In the genomic region with DNA sequence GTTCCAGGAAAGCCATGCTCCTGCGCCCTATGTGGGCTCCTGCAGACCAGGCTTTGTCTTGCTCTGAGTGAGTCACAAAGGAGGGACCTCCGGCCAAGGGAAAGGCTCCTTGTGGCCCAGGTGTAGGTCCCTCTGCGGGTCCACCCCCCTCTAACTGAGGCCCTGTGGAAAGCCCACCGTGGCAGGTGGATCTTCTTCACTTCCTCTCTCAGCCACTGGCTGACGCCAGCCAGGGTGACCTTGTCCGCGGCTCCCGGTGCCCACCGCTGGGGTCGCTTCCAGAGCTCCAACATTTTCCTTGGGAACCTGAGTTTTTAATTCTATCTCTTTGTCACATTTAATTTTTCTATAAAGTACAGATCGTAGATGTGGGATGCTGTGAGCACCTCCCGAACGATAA, we compare ENCODE assay signal across 34 cellular contexts. TPM values are rescaled to one million over a fixed set of nuclear protein-coding genes. Genes with fewer than 3 reads are reported as not detected.
"Had no signal": no experiment of that assay in that cellular context is flagged by ENCODE, and none has a peak within 500 bp of the region (broad histone marks: within the 10 kb centered on the region; RNA-seq: fewer than 3 reads in every experiment).

No MANE protein-coding gene starts in this region.

- H3K27ac Mint-ChIP-seq: activated CD4-positive, alpha-beta memory T cell treated with anti-CD3 and anti-CD28 coated beads for 36 hours; activated CD4-positive, alpha-beta T cell treated with anti-CD3 and anti-CD28 coated beads for 36 hours; activated CD4-positive, alpha-beta T cell treated with anti-CD3 and anti-CD28 coated beads, Interleukin-2, amount 10 ng/mL, durations not matched to agents 24 days and 14 days; activated CD8-positive, alpha-beta memory T cell treated with anti-CD3 and anti-CD28 coated beads, Interleukin-2, amount 10 ng/mL, durations not matched to agents 7 days and 5 days; activated CD8-positive, alpha-beta T cell treated with anti-CD3 and anti-CD28 coated beads, Interleukin-2, amount 10 ng/mL, durations not matched to agents 7 days and 5 days; activated naive CD4-positive, alpha-beta T cell treated with anti-CD3 and anti-CD28 coated beads, Interleukin-2, amount 10 ng/mL, durations not matched to agents 7 days and 5 days; activated naive CD4-positive, alpha-beta T cell treated with anti-CD3 and anti-CD28 coated beads, Interleukin-2, amount 50 U/mL, for 72 hours; activated naive CD8-positive, alpha-beta T cell treated with anti-CD3 and anti-CD28 coated beads, Interleukin-2, amount 10 ng/mL, durations not matched to agents 7 days and 5 days; activated T-helper 17 cell treated with anti-CD3 and anti-CD28 coated beads, Interleukin-2, amount 50 U/mL, for 72 hours; brain; T-cell; T-helper 1 cell treated with Interleukin-12 subunit alpha and Interleukin-12 subunit beta and Interleukin-4 antibody, amounts not matched to agents 30 μg/mL and 1 μg/mL, for 36 hours had no signal

- H3K4me3 ChIP-seq: ascending aorta, breast epithelium, cardiac muscle cell, colonic mucosa, heart left ventricle had no signal

- H3K36me3 ChIP-seq: ascending aorta, breast epithelium, cardiac muscle cell, colonic mucosa, heart left ventricle had no signal

- H3K27ac ChIP-seq: ascending aorta, breast epithelium, cardiac muscle cell, colonic mucosa, epithelial cell of prostate, heart left ventricle had no signal

- H3K9me3 ChIP-seq: ascending aorta, breast epithelium, colonic mucosa, heart left ventricle had no signal

- H3K9me3 Mint-ChIP-seq: activated CD4-positive, alpha-beta memory T cell treated with anti-CD3 and anti-CD28 coated beads for 36 hours; activated CD4-positive, alpha-beta T cell treated with anti-CD3 and anti-CD28 coated beads, Interleukin-2, amount 10 ng/mL, durations not matched to agents 24 days and 14 days; activated naive CD4-positive, alpha-beta T cell treated with anti-CD3 and anti-CD28 coated beads, Interleukin-2, amount 10 ng/mL, durations not matched to agents 7 days and 5 days; activated naive CD4-positive, alpha-beta T cell treated with anti-CD3 and anti-CD28 coated beads, Interleukin-2, amount 50 U/mL, for 72 hours; activated naive CD8-positive, alpha-beta T cell treated with anti-CD3 and anti-CD28 coated beads, Interleukin-2, amount 10 ng/mL, durations not matched to agents 7 days and 5 days; activated T-helper 17 cell treated with anti-CD3 and anti-CD28 coated beads, Interleukin-2, amount 50 U/mL, for 72 hours; brain; T-cell; T-helper 1 cell treated with Interleukin-12 subunit alpha and Interleukin-12 subunit beta and Interleukin-4 antibody, amounts not matched to agents 30 μg/mL and 1 μg/mL, for 36 hours had no signal

- H3K27me3 ChIP-seq: ascending aorta, breast epithelium, cardiac muscle cell, colonic mucosa, heart left ventricle had no signal

- H3K27me3 Mint-ChIP-seq: activated CD4-positive, alpha-beta memory T cell treated with anti-CD3 and anti-CD28 coated beads for 36 hours; activated CD4-positive, alpha-beta T cell treated with anti-CD3 and anti-CD28 coated beads for 36 hours; activated CD4-positive, alpha-beta T cell treated with anti-CD3 and anti-CD28 coated beads, Interleukin-2, amount 10 ng/mL, durations not matched to agents 24 days and 14 days; activated CD8-positive, alpha-beta memory T cell treated with anti-CD3 and anti-CD28 coated beads, Interleukin-2, amount 10 ng/mL, durations not matched to agents 7 days and 5 days; activated naive CD4-positive, alpha-beta T cell treated with anti-CD3 and anti-CD28 coated beads, Interleukin-2, amount 10 ng/mL, durations not matched to agents 7 days and 5 days; activated naive CD8-positive, alpha-beta T cell treated with anti-CD3 and anti-CD28 coated beads, Interleukin-2, amount 10 ng/mL, durations not matched to agents 7 days and 5 days; T-cell had no signal

- H3K4me1 Mint-ChIP-seq: activated CD4-positive, alpha-beta T cell treated with anti-CD3 and anti-CD28 coated beads for 36 hours; activated CD4-positive, alpha-beta T cell treated with anti-CD3 and anti-CD28 coated beads, Interleukin-2, amount 10 ng/mL, durations not matched to agents 24 days and 14 days; activated CD8-positive, alpha-beta memory T cell treated with anti-CD3 and anti-CD28 coated beads, Interleukin-2, amount 10 ng/mL, durations not matched to agents 7 days and 5 days; activated naive CD4-positive, alpha-beta T cell treated with anti-CD3 and anti-CD28 coated beads, Interleukin-2, amount 10 ng/mL, durations not matched to agents 7 days and 5 days; activated naive CD8-positive, alpha-beta T cell treated with anti-CD3 and anti-CD28 coated beads, Interleukin-2, amount 10 ng/mL, durations not matched to agents 7 days and 5 days; activated T-helper 17 cell treated with anti-CD3 and anti-CD28 coated beads, Interleukin-2, amount 50 U/mL, for 72 hours; T-cell had no signal

- H3K4me1 ChIP-seq: breast epithelium, colonic mucosa had no signal

- DNase-seq: activated CD4-positive, alpha-beta memory T cell treated with anti-CD3 and anti-CD28 coated beads for 36 hours; activated CD4-positive, alpha-beta T cell treated with anti-CD3 and anti-CD28 coated beads for 36 hours; activated CD4-positive, alpha-beta T cell treated with anti-CD3 and anti-CD28 coated beads, Interleukin-2, amount 10 ng/mL, durations not matched to agents 24 days and 14 days; activated CD4-positive, CD25-positive, alpha-beta regulatory T cell; activated CD4-positive, CD25-positive, alpha-beta regulatory T cell treated with anti-CD3 and anti-CD28 coated beads, Interleukin-2, amount 50 U/mL, for 72 hours; activated CD8-positive, alpha-beta memory T cell treated with anti-CD3 and anti-CD28 coated beads, Interleukin-2, amount 10 ng/mL, durations not matched to agents 7 days and 5 days; activated CD8-positive, alpha-beta memory T cell treated with anti-CD3 and anti-CD28 coated beads, Interleukin-2, amount 50 U/mL, for 4 hours; activated CD8-positive, alpha-beta T cell treated with anti-CD3 and anti-CD28 coated beads, Interleukin-2, amount 10 ng/mL, durations not matched to agents 7 days and 5 days; activated effector memory CD4-positive, alpha-beta T cell treated with Interleukin-2 at 50 U/mL for 16 hours; activated naive CD4-positive, alpha-beta T cell treated with anti-CD3 and anti-CD28 coated beads, Interleukin-2, amount 10 ng/mL, durations not matched to agents 7 days and 5 days; activated naive CD8-positive, alpha-beta T cell treated with anti-CD3 and anti-CD28 coated beads, Interleukin-2, amount 10 ng/mL, durations not matched to agents 7 days and 5 days; activated T-cell treated with anti-CD3 and anti-CD28 coated beads, Interleukin-2, amount 50 U/mL, for 1 hour; central memory CD4-positive, alpha-beta T cell; cerebellar nuclear complex; colonic mucosa; effector CD8-positive, alpha-beta T cell; foreskin fibroblast; glutamatergic neuron; heart left ventricle; SW 1271; T-cell; T-helper 9 cell had no signal

- H3K36me3 Mint-ChIP-seq: activated CD4-positive, alpha-beta memory T cell treated with anti-CD3 and anti-CD28 coated beads for 36 hours; activated CD8-positive, alpha-beta memory T cell treated with anti-CD3 and anti-CD28 coated beads, Interleukin-2, amount 10 ng/mL, durations not matched to agents 7 days and 5 days; activated naive CD4-positive, alpha-beta T cell treated with anti-CD3 and anti-CD28 coated beads, Interleukin-2, amount 10 ng/mL, durations not matched to agents 7 days and 5 days; activated naive CD4-positive, alpha-beta T cell treated with anti-CD3 and anti-CD28 coated beads, Interleukin-2, amount 50 U/mL, for 72 hours; activated naive CD8-positive, alpha-beta T cell treated with anti-CD3 and anti-CD28 coated beads, Interleukin-2, amount 10 ng/mL, durations not matched to agents 7 days and 5 days; brain; T-cell had no signal

- H3K4me3 Mint-ChIP-seq: activated CD4-positive, alpha-beta memory T cell treated with anti-CD3 and anti-CD28 coated beads for 36 hours; activated CD4-positive, alpha-beta T cell treated with anti-CD3 and anti-CD28 coated beads for 36 hours; activated CD4-positive, alpha-beta T cell treated with anti-CD3 and anti-CD28 coated beads, Interleukin-2, amount 10 ng/mL, durations not matched to agents 24 days and 14 days; activated CD8-positive, alpha-beta memory T cell treated with anti-CD3 and anti-CD28 coated beads, Interleukin-2, amount 10 ng/mL, durations not matched to agents 7 days and 5 days; activated CD8-positive, alpha-beta T cell treated with anti-CD3 and anti-CD28 coated beads, Interleukin-2, amount 10 ng/mL, durations not matched to agents 7 days and 5 days; activated naive CD4-positive, alpha-beta T cell treated with anti-CD3 and anti-CD28 coated beads, Interleukin-2, amount 10 ng/mL, durations not matched to agents 7 days and 5 days; activated naive CD8-positive, alpha-beta T cell treated with anti-CD3 and anti-CD28 coated beads, Interleukin-2, amount 10 ng/mL, durations not matched to agents 7 days and 5 days; activated T-helper 17 cell treated with anti-CD3 and anti-CD28 coated beads, Interleukin-2, amount 50 U/mL, for 72 hours; brain; T-cell; T-helper 1 cell treated with Interleukin-12 subunit alpha and Interleukin-12 subunit beta and Interleukin-4 antibody, amounts not matched to agents 30 μg/mL and 1 μg/mL, for 36 hours had no signal

- ATAC-seq: activated CD4-positive, alpha-beta T cell treated with anti-CD3 and anti-CD28 coated beads for 36 hours; activated CD8-positive, alpha-beta memory T cell treated with anti-CD3 and anti-CD28 coated beads, Interleukin-2, amount 10 ng/mL, durations not matched to agents 7 days and 5 days; activated CD8-positive, alpha-beta T cell treated with anti-CD3 and anti-CD28 coated beads, Interleukin-2, amount 10 ng/mL, durations not matched to agents 7 days and 5 days; activated naive CD4-positive, alpha-beta T cell treated with anti-CD3 and anti-CD28 coated beads, Interleukin-2, amount 50 U/mL, for 72 hours; activated T-helper 17 cell treated with anti-CD3 and anti-CD28 coated beads, Interleukin-2, amount 50 U/mL, for 72 hours had no signal

RNA-seq across cellular contexts. Expression of a gene that starts 54.1 kb away (rescaled TPM):
- total RNA-seq: activated CD4-positive, alpha-beta memory T cell treated with anti-CD3 and anti-CD28 coated beads for 36 hours; activated CD4-positive, alpha-beta T cell treated with anti-CD3 and anti-CD28 coated beads for 36 hours; activated CD4-positive, alpha-beta T cell treated with anti-CD3 and anti-CD28 coated beads, Interleukin-2, amount 10 ng/mL, durations not matched to agents 24 days and 14 days; activated CD8-positive, alpha-beta memory T cell treated with anti-CD3 and anti-CD28 coated beads for 36 hours; activated CD8-positive, alpha-beta memory T cell treated with anti-CD3 and anti-CD28 coated beads, Interleukin-2, amount 10 ng/mL, durations not matched to agents 7 days and 5 days; activated CD8-positive, alpha-beta T cell treated with anti-CD3 and anti-CD28 coated beads, Interleukin-2, amount 10 ng/mL, durations not matched to agents 7 days and 5 days; activated naive CD4-positive, alpha-beta T cell treated with anti-CD3 and anti-CD28 coated beads, Interleukin-2, amount 50 U/mL, for 72 hours; activated naive CD8-positive, alpha-beta T cell treated with anti-CD3 and anti-CD28 coated beads, Interleukin-2, amount 10 ng/mL, durations not matched to agents 7 days and 5 days; activated T-helper 17 cell treated with anti-CD3 and anti-CD28 coated beads, Interleukin-2, amount 50 U/mL, for 72 hours; dermis microvascular lymphatic vessel endothelial cell; endothelial cell of umbilical vein; T-helper 2 cell treated with Interferon-gamma antibody and Interleukin-4, amounts not matched to agents 100 ng/mL and 5 ng/mL, for 36 hours had no signal
- polyA plus RNA-seq: endothelial cell of umbilical vein had no signal
